ENCODE assay signal across 13 cellular contexts in the genomic region with DNA sequence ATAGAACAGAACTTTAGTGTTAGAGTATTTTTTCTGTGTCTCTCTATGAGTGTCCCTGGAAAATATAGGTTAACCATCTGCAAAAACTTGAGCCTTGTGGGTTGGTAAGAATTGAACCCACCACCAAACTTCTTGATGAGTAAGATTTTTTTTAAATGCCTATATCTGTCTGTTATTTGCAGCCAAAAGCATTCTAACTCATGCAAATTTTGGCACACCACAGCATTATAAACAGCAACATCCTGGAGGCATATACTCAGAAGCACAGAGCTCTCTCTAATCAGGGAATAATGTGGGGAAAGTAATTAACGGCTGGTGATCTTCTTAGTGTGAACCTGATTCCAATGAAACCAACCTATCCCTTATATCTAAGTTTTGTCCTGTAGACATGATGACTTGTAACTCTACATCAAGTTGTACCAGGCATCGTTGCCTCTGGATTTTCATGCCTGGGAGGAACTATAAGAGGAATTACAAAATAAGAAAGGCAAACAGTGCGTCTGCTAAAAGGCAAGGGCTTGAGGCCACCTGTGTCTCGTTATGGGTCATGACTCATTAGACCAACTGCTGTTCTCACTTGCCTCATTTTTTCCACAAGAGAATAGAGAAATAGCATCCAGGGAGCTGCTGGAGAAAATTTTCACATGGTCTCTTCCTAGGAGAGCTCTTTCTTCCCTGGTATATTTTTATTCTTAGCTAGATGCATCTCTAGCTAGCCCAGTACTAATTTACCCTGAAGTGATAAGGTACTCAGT.
DNase-seq lines count a peak whose midpoint lies in the region; FAIRE-seq and TF ChIP-seq lines count a peak whose summit lies in the region.
"Had no signal": no experiment of that assay in that cellular context is flagged by ENCODE, and none has a peak within 500 bp of the region (broad histone marks: within the 10 kb centered on the region; RNA-seq: fewer than 3 reads in every experiment).

No MANE protein-coding gene starts in this region.

- no peak overlapping the region for H3K9ac ChIP-seq in MM.1S (ENCODE audit: low read length)

- DNase-seq in COLO668 (lab: John Stamatoyannopoulos, UW; ENCODE audit: unreplicated experiment) (peak; percentile 23), NCI-H146 (lab: John Stamatoyannopoulos, UW) (peak; percentile 91), chondrocyte (ENCODE audit: low spot score) (no peak), BE2C (no peak), GM12892 (ENCODE audit: insufficient read length) (no peak), activated T-cell treated with anti-CD3 and anti-CD28 coated beads for 4 hours (no peak), MM.1S (no peak)
- DNase-seq: DMS 273 treated with DMSO at 0.1 percent for 48 hours; effector memory CD4-positive, alpha-beta T cell; Karpas-422 had no signal

- no peaks in the 10 kb centered on the region for H3F3A ChIP-seq in MM.1S (ENCODE audit: insufficient read depth, low read length)

- no peak for FAIRE-seq in GM12892 (lab: Jason Lieb, UNC)

- H3K9me3 Mint-ChIP-seq in chondrocyte (ENCODE audit: low read depth): peaks cover 3% of the 10 kb centered on the region

- H3K9me3 ChIP-seq in muscle layer of duodenum (ENCODE audit: control insufficient read depth in 1 of 2, low read length in 2 of 2): no peaks in the 10 kb centered on the region
- H3K9me3 ChIP-seq in BE2C: no peaks in the 10 kb centered on the region
- no peaks in the 10 kb centered on the region for H3K9me3 ChIP-seq in MM.1S (replicated peaks; ENCODE audit: insufficient read depth, low read length)
- H3K9me3 ChIP-seq: thyroid gland had no signal

- H3K4me3 ChIP-seq in muscle layer of duodenum (ENCODE audit: low read depth in 1 of 2, low read length in 2 of 2) (no peak overlapping the region), BE2C (ENCODE audit: low read depth, low read length) (no peak overlapping the region), MM.1S (ENCODE audit: low read length) (no peak overlapping the region)
- H3K4me3 ChIP-seq: lung, thyroid gland had no signal

- no peaks in the 10 kb centered on the region for H3K27me3 ChIP-seq in muscle layer of duodenum (ENCODE audit: low read depth, low read length)
- H3K27me3 ChIP-seq in BE2C: no peaks in the 10 kb centered on the region
- H3K27me3 ChIP-seq in MM.1S (replicated peaks; ENCODE audit: insufficient read depth, low read length): no peaks in the 10 kb centered on the region
- H3K27me3 ChIP-seq: thyroid gland had no signal

- TF ChIP-seq POLR2A in GM12892 (IDR thresholded peaks at IDR 0.05; ENCODE audit: low read depth, low read length): no peak

- peaks cover 27% of the 10 kb centered on the region for H3K4me1 Mint-ChIP-seq in chondrocyte (ENCODE audit: low read depth)

- H3K27me3 Mint-ChIP-seq in chondrocyte (ENCODE audit: low read depth): no peaks in the 10 kb centered on the region

- no peak overlapping the region for H3K4me2 ChIP-seq in MM.1S (ENCODE audit: low read depth, low read length)

- no peak for TF ChIP-seq CTCF in chondrocyte (IDR thresholded peaks at IDR 0.05)
- TF ChIP-seq CTCF in BE2C (IDR thresholded peaks at IDR 0.05; ENCODE audit: low read depth, low read length): no peak
- TF ChIP-seq CTCF in MM.1S (IDR thresholded peaks at IDR 0.05; ENCODE audit: low read length): no peak

- H3K36me3 ChIP-seq in muscle layer of duodenum (ENCODE audit: control insufficient read depth in 1 of 2, insufficient read depth in 2 of 2, low read length in 2 of 2): no peaks in the 10 kb centered on the region
- no peaks in the 10 kb centered on the region for H3K36me3 ChIP-seq in BE2C
- H3K36me3 ChIP-seq in MM.1S (replicated peaks; ENCODE audit: insufficient read depth, low read length): no peaks in the 10 kb centered on the region
- H3K36me3 ChIP-seq: thyroid gland had no signal

- no peaks in the 10 kb centered on the region for H3K4me1 ChIP-seq in muscle layer of duodenum (ENCODE audit: control insufficient read depth in 1 of 2, insufficient read depth in 2 of 2, low read length in 2 of 2)
- no peaks in the 10 kb centered on the region for H3K4me1 ChIP-seq in BE2C
- no peaks in the 10 kb centered on the region for H3K4me1 ChIP-seq in MM.1S (ENCODE audit: low read length)

- H3K9me2 ChIP-seq in MM.1S (replicated peaks; ENCODE audit: insufficient read depth, low read length): no peaks in the 10 kb centered on the region

- no peaks in the 10 kb centered on the region for H3K79me2 ChIP-seq in MM.1S (ENCODE audit: low read length)

- no peaks in the 10 kb centered on the region for H3K36me3 Mint-ChIP-seq in chondrocyte (ENCODE audit: low read depth)

- no peaks in the 10 kb centered on the region for H4K20me1 ChIP-seq in MM.1S (ENCODE audit: insufficient read depth, low read length)

- no peak overlapping the region for H3K4me3 Mint-ChIP-seq in chondrocyte (ENCODE audit: unreplicated experiment)

- peak overlapping the region; percentile 24 for H3K27ac Mint-ChIP-seq in chondrocyte (ENCODE audit: unreplicated experiment)

- no peak overlapping the region for H2AFZ ChIP-seq in MM.1S (ENCODE audit: low read length)

- H3K27ac ChIP-seq in muscle layer of duodenum (ENCODE audit: low read length) (peak overlapping the region; percentile 54), MM.1S (ENCODE audit: low read length) (no peak overlapping the region)
- H3K27ac ChIP-seq: thyroid gland had no signal

Comparison
In these comparisons a context has a peak if more than half of its experiments do, and no peak if none do; other contexts are left out.
1. DNase-seq: peak in COLO668 (single experiment) and NCI-H146 (single experiment); none in chondrocyte (single experiment), BE2C (single experiment), GM12892 (single experiment), activated T-cell treated with anti-CD3 and anti-CD28 coated beads for 4 hours (single experiment) and MM.1S (single experiment).